ENCODE assay signal across 12 cellular contexts in genomic region chr22:37053310-37054077, GRCh38. TPM values are rescaled to one million over a fixed set of nuclear protein-coding genes. Genes with fewer than 3 reads are reported as not detected.
DNase-seq lines count a peak whose midpoint lies in the region; ATAC-seq and TF ChIP-seq lines count a peak whose summit lies in the region.
"Had no signal": no experiment of that assay in that cellular context is flagged by ENCODE, and none has a peak within 500 bp of the region (broad histone marks: within the 10 kb centered on the region; RNA-seq: fewer than 3 reads in every experiment).

No MANE protein-coding gene starts in this region.

- no peaks in the 10 kb centered on the region for H3K9me3 Mint-ChIP-seq in activated T-cell treated with anti-CD3 and anti-CD28 coated beads, Interleukin-2, amount 50 U/mL, for 24 hours
- H3K9me3 Mint-ChIP-seq in activated T-helper 2 cell treated with anti-CD3 and anti-CD28 coated beads, Interferon-gamma antibody, Interleukin-2, Interleukin-4, amounts not matched to agents 10 μg/mL and 5 μg/mL and 100 μg/mL, durations not matched to agents 14 hours and 24 hours and 36 hours, result no peaks in the 10 kb centered on the region
- no peaks in the 10 kb centered on the region for H3K9me3 Mint-ChIP-seq in stimulated activated naive B cell treated with anti-CD40 and anti-IgM and Interleukin-4, amounts not matched to agents 10 μg/mL and 1 μg/mL and 100 μg/mL, for 72 hours

- no peak overlapping the region for H3K27ac Mint-ChIP-seq in activated T-cell treated with anti-CD3 and anti-CD28 coated beads, Interleukin-2, amount 50 U/mL, for 24 hours
- no peak overlapping the region for H3K27ac Mint-ChIP-seq in activated T-helper 2 cell treated with anti-CD3 and anti-CD28 coated beads, Interferon-gamma antibody, Interleukin-2, Interleukin-4, amounts not matched to agents 10 μg/mL and 5 μg/mL and 100 μg/mL, durations not matched to agents 14 hours and 24 hours and 36 hours
- peak overlapping the region; percentile 25 for H3K27ac Mint-ChIP-seq in stimulated activated naive B cell treated with anti-CD40 and anti-IgM and Interleukin-4, amounts not matched to agents 10 μg/mL and 1 μg/mL and 100 μg/mL, for 72 hours

- H3K4me3 Mint-ChIP-seq in activated T-cell treated with anti-CD3 and anti-CD28 coated beads, Interleukin-2, amount 50 U/mL, for 24 hours, result peak overlapping the region; percentile 82
- peak overlapping the region; percentile 52 for H3K4me3 Mint-ChIP-seq in activated T-helper 2 cell treated with anti-CD3 and anti-CD28 coated beads, Interferon-gamma antibody, Interleukin-2, Interleukin-4, amounts not matched to agents 10 μg/mL and 5 μg/mL and 100 μg/mL, durations not matched to agents 14 hours and 24 hours and 36 hours (ENCODE audit: low read depth)
- peak overlapping the region; percentile 52 to 85 for H3K4me3 Mint-ChIP-seq in stimulated activated naive B cell treated with anti-CD40 and anti-IgM and Interleukin-4, amounts not matched to agents 10 μg/mL and 1 μg/mL and 100 μg/mL, for 72 hours

- in situ Hi-C loops in brain microvascular endothelial cell (cut with HindIII; ENCODE audit: low pct_ligation_motif_present, low sequenced_read_pairs), result no loop called here

- intact Hi-C loops in activated T-helper 2 cell treated with anti-CD3 and anti-CD28 coated beads, Interferon-gamma antibody, Interleukin-2, Interleukin-4, amounts not matched to agents 10 μg/mL and 5 μg/mL and 100 μg/mL, durations not matched to agents 14 hours and 24 hours and 36 hours (cut with micrococcal nuclease), result no loop called here
- intact Hi-C loops in heart right ventricle (cut with DNase I), result no loop called here

- no peaks in the 10 kb centered on the region for H3K9me3 ChIP-seq in heart right ventricle

- no peak overlapping the region for H3K4me3 ChIP-seq in heart right ventricle
- H3K4me3 ChIP-seq in brain microvascular endothelial cell (ENCODE audit: low read depth, low read length), result no peak overlapping the region

- H3K36me3 Mint-ChIP-seq in activated T-cell treated with anti-CD3 and anti-CD28 coated beads, Interleukin-2, amount 50 U/mL, for 24 hours (ENCODE audit: low read depth), result peaks cover 53% of the 10 kb centered on the region
- peaks cover 26% of the 10 kb centered on the region for H3K36me3 Mint-ChIP-seq in activated T-helper 2 cell treated with anti-CD3 and anti-CD28 coated beads, Interferon-gamma antibody, Interleukin-2, Interleukin-4, amounts not matched to agents 10 μg/mL and 5 μg/mL and 100 μg/mL, durations not matched to agents 14 hours and 24 hours and 36 hours (ENCODE audit: low read depth)
- peaks cover 27 to 32% of the 10 kb centered on the region in 2 donors for H3K36me3 Mint-ChIP-seq in stimulated activated naive B cell treated with anti-CD40 and anti-IgM and Interleukin-4, amounts not matched to agents 10 μg/mL and 1 μg/mL and 100 μg/mL, for 72 hours

- no peak for TF ChIP-seq CTCF in heart right ventricle (IDR thresholded peaks at IDR 0.05)
- TF ChIP-seq CTCF in brain microvascular endothelial cell (IDR thresholded peaks at IDR 0.05; ENCODE audit: low read depth, low read length, missing control alignments), result no peak

- H3K27me3 ChIP-seq in heart right ventricle, result no peaks in the 10 kb centered on the region
- H3K27me3 ChIP-seq in brain microvascular endothelial cell (replicated peaks), result no peaks in the 10 kb centered on the region

- H3K27ac ChIP-seq in heart right ventricle (peak overlapping the region in 9 of 10 donors; percentile 4 to 81 (median 54)), brain microvascular endothelial cell (no peak overlapping the region)

- DNase-seq in activated T-cell treated with anti-CD3 and anti-CD28 coated beads, Interleukin-2, amount 50 U/mL, for 24 hours, result no peak
- no peak for DNase-seq in activated T-cell treated with anti-CD3 and anti-CD28 coated beads, Interleukin-2, amount 50 U/mL, for 1 hour
- no peak for DNase-seq in activated T-helper 2 cell treated with anti-CD3 and anti-CD28 coated beads, Interferon-gamma antibody, Interleukin-2, Interleukin-4, amounts not matched to agents 10 μg/mL and 5 μg/mL and 100 μg/mL, durations not matched to agents 14 hours and 24 hours and 36 hours (ENCODE audit: low spot score)
- DNase-seq in heart right ventricle, result peak; percentile 44 to 46
- no peak for DNase-seq in stimulated activated naive B cell treated with anti-CD40 and anti-IgM and Interleukin-4, amounts not matched to agents 10 μg/mL and 1 μg/mL and 100 μg/mL, for 72 hours
- no peak for DNase-seq in islet precursor cell
- no peak for DNase-seq in SK-N-DZ (ENCODE audit: low spot score)
- DNase-seq in brain microvascular endothelial cell, result no peak
- DNase-seq: activated CD4-positive, alpha-beta T cell treated with anti-CD3 and anti-CD28 coated beads, Interleukin-2, amount 50 U/mL, for 1 hour; HCEC 1CT; SHP77 treated with DMSO at 0.1 percent for 48 hours had no signal

- peaks cover 6 to 36% (median 24%) of the 10 kb centered on the region in 9 donors for H3K4me1 ChIP-seq in heart right ventricle

- H3K36me3 ChIP-seq in heart right ventricle (peaks cover 0 to 39% (median 11%) of the 10 kb centered on the region in 9 donors), brain microvascular endothelial cell (replicated peaks) (peaks cover 11% of the 10 kb centered on the region)

- peaks cover 19% of the 10 kb centered on the region for H3K4me1 Mint-ChIP-seq in activated T-cell treated with anti-CD3 and anti-CD28 coated beads, Interleukin-2, amount 50 U/mL, for 24 hours (ENCODE audit: low read depth)
- peaks cover 10% of the 10 kb centered on the region for H3K4me1 Mint-ChIP-seq in activated T-helper 2 cell treated with anti-CD3 and anti-CD28 coated beads, Interferon-gamma antibody, Interleukin-2, Interleukin-4, amounts not matched to agents 10 μg/mL and 5 μg/mL and 100 μg/mL, durations not matched to agents 14 hours and 24 hours and 36 hours (ENCODE audit: low read depth)
- peaks cover 13 to 27% of the 10 kb centered on the region in 2 donors for H3K4me1 Mint-ChIP-seq in stimulated activated naive B cell treated with anti-CD40 and anti-IgM and Interleukin-4, amounts not matched to agents 10 μg/mL and 1 μg/mL and 100 μg/mL, for 72 hours

- H3K27me3 Mint-ChIP-seq in activated T-cell treated with anti-CD3 and anti-CD28 coated beads, Interleukin-2, amount 50 U/mL, for 24 hours, result no peaks in the 10 kb centered on the region
- no peaks in the 10 kb centered on the region for H3K27me3 Mint-ChIP-seq in activated T-helper 2 cell treated with anti-CD3 and anti-CD28 coated beads, Interferon-gamma antibody, Interleukin-2, Interleukin-4, amounts not matched to agents 10 μg/mL and 5 μg/mL and 100 μg/mL, durations not matched to agents 14 hours and 24 hours and 36 hours (ENCODE audit: low read depth)
- no peaks in the 10 kb centered on the region for H3K27me3 Mint-ChIP-seq in stimulated activated naive B cell treated with anti-CD40 and anti-IgM and Interleukin-4, amounts not matched to agents 10 μg/mL and 1 μg/mL and 100 μg/mL, for 72 hours

- peak; percentile 21 to 84 (median 71) for ATAC-seq in heart right ventricle
- no peak for ATAC-seq in stimulated activated naive B cell treated with anti-CD40 and anti-IgM and Interleukin-4, amounts not matched to agents 10 μg/mL and 1 μg/mL and 100 μg/mL, for 72 hours (replicated peaks)

- 50 to 66% methylated on average over 17 of the region's 17 CpGs for whole genome bisulfite sequencing in heart right ventricle, 2 donors

RNA-seq across cellular contexts. Expression of gene KCTD17, which starts 2.0 kb away (rescaled TPM):
- 70.4 and 81.9 TPM in 2 replicates for total RNA-seq in activated T-helper 2 cell treated with anti-CD3 and anti-CD28 coated beads, Interferon-gamma antibody, Interleukin-2, Interleukin-4, amounts not matched to agents 10 μg/mL and 5 μg/mL and 100 μg/mL, durations not matched to agents 14 hours and 24 hours and 36 hours
- 10 to 100 TPM in 7 of 10 donors, 1 to 10 TPM in 3; 6.9 to 49.2 (median 13.8) TPM for total RNA-seq in heart right ventricle
- polyA plus RNA-seq in heart right ventricle, result 10 to 100 TPM; 17.6 to 17.8 TPM
- 33.0 and 37.2 TPM in 2 replicates for polyA plus RNA-seq in SK-N-DZ (2014; cell fraction: cytosol; rRNA removed)
- 59.0 and 63.0 TPM in 2 replicates for polyA plus RNA-seq in SK-N-DZ (2014; cell fraction: nucleus; rRNA removed)

RNA-seq across cellular contexts. Expression of gene MPST, which starts 34.0 kb away (rescaled TPM):
- total RNA-seq in activated T-helper 2 cell treated with anti-CD3 and anti-CD28 coated beads, Interferon-gamma antibody, Interleukin-2, Interleukin-4, amounts not matched to agents 10 μg/mL and 5 μg/mL and 100 μg/mL, durations not matched to agents 14 hours and 24 hours and 36 hours, result 34.9 and 36.3 TPM in 2 replicates
- 10 to 100 TPM; 27.1 to 81.2 (median 42.0) TPM for total RNA-seq in heart right ventricle
- 100 to 1,000 TPM; 160 to 192 TPM for polyA plus RNA-seq in heart right ventricle
- polyA plus RNA-seq in SK-N-DZ (2014; cell fraction: cytosol; rRNA removed), result 391 and 411 TPM in 2 replicates
- polyA plus RNA-seq in SK-N-DZ (2014; cell fraction: nucleus; rRNA removed), result 297 and 335 TPM in 2 replicates

RNA-seq across cellular contexts. Expression of gene TST, which starts 34.2 kb away (rescaled TPM):
- 13.3 and 15.2 TPM in 2 replicates for total RNA-seq in activated T-helper 2 cell treated with anti-CD3 and anti-CD28 coated beads, Interferon-gamma antibody, Interleukin-2, Interleukin-4, amounts not matched to agents 10 μg/mL and 5 μg/mL and 100 μg/mL, durations not matched to agents 14 hours and 24 hours and 36 hours
- 10 to 100 TPM; 34.1 to 87.4 (median 44.5) TPM for total RNA-seq in heart right ventricle
- polyA plus RNA-seq in heart right ventricle, result 10 to 100 TPM; 72.5 to 74.8 TPM
- 31.8 and 33.6 TPM in 2 replicates for polyA plus RNA-seq in SK-N-DZ (2014; cell fraction: cytosol; rRNA removed)
- 18.0 and 22.7 TPM in 2 replicates for polyA plus RNA-seq in SK-N-DZ (2014; cell fraction: nucleus; rRNA removed)

RNA-seq across cellular contexts. Expression of gene TMPRSS6, which starts 56.0 kb away (rescaled TPM):
- 9.2 and 10.2 TPM in 2 replicates for total RNA-seq in activated T-helper 2 cell treated with anti-CD3 and anti-CD28 coated beads, Interferon-gamma antibody, Interleukin-2, Interleukin-4, amounts not matched to agents 10 μg/mL and 5 μg/mL and 100 μg/mL, durations not matched to agents 14 hours and 24 hours and 36 hours
- total RNA-seq in heart right ventricle, result not detected
- polyA plus RNA-seq in heart right ventricle, result not detected
- polyA plus RNA-seq in SK-N-DZ (2014; cell fraction: cytosol; rRNA removed), result not detected in 2 replicates
- not detected in 2 replicates for polyA plus RNA-seq in SK-N-DZ (2014; cell fraction: nucleus; rRNA removed)
- total RNA-seq: MCF 10A had no signal

Comparison
In these comparisons a context has a peak if more than half of its experiments do, and no peak if none do; other contexts are left out.
1. DNase-seq: peak in heart right ventricle (2 of 2); none in activated T-cell treated with anti-CD3 and anti-CD28 coated beads, Interleukin-2, amount 50 U/mL, for 24 hours (single experiment), activated T-cell treated with anti-CD3 and anti-CD28 coated beads, Interleukin-2, amount 50 U/mL, for 1 hour (single experiment), activated T-helper 2 cell treated with anti-CD3 and anti-CD28 coated beads, Interferon-gamma antibody, Interleukin-2, Interleukin-4, amounts not matched to agents 10 μg/mL and 5 μg/mL and 100 μg/mL, durations not matched to agents 14 hours and 24 hours and 36 hours (single experiment), stimulated activated naive B cell treated with anti-CD40 and anti-IgM and Interleukin-4, amounts not matched to agents 10 μg/mL and 1 μg/mL and 100 μg/mL, for 72 hours (single experiment), islet precursor cell (single experiment), SK-N-DZ (single experiment) and brain microvascular endothelial cell (single experiment).
2. ATAC-seq: peak in heart right ventricle (8 of 8); none in stimulated activated naive B cell treated with anti-CD40 and anti-IgM and Interleukin-4, amounts not matched to agents 10 μg/mL and 1 μg/mL and 100 μg/mL, for 72 hours (0 of 2).
3. Peak in every context shown above with its lines, with median percentiles within 50 percentile points of each other: H3K4me3 Mint-ChIP-seq.